Comparison of ENCODE assay signal across 19 cellular contexts in the genomic region with DNA sequence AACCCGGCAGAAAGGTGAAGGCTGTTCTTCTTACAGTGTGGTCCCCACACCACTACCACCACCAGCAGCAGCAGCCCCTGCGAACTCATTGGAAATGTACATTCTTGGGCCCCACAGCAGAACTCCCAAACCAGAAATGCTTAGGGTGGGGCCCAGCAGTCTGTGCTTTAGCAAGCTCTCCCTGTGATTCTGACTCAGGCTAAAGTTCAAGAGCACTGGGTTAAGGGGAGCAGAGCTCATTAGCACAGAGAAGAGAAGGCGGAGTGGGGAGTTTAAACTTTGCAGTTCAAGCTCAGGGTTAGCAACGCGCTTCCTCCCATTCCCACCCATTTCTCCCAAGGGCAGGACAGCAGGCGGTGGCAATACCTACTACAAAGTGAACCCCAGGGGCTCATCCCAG.
A peak's percentile ranks its signal among the peaks of the same experiment; 100 is the strongest.
DNase-seq lines count a peak whose midpoint lies in the region; ATAC-seq and TF ChIP-seq lines count a peak whose summit lies in the region.
"Had no signal": no experiment of that assay in that cellular context is flagged by ENCODE, and none has a peak within 500 bp of the region (broad histone marks: within the 10 kb centered on the region; RNA-seq: fewer than 3 reads in every experiment).

No MANE protein-coding gene starts in this region.

- no peaks in the 10 kb centered on the region for H3K9me3 ChIP-seq in esophagus (ENCODE audit: control insufficient read depth in 2 of 2, insufficient read depth in 1 of 2, low read depth in 1 of 2, low read length in 1 of 2)
- H3K9me3 ChIP-seq in left lung = no peaks in the 10 kb centered on the region
- H3K9me3 ChIP-seq in WERI-Rb-1 (ENCODE audit: severe bottlenecking) = no peaks in the 10 kb centered on the region
- H3K9me3 ChIP-seq: BE2C, Caco-2, HAP-1 had no signal

- TF ChIP-seq CTCF in GM23338 (conservative IDR thresholded peaks at IDR 0.05; ENCODE audit: low read depth in 2 of 2) (no peak), left lung (IDR thresholded peaks at IDR 0.05) (no peak), WERI-Rb-1 (IDR thresholded peaks at IDR 0.05; ENCODE audit: low read depth, low read length) (no peak)

- 56 to 68% methylated on average over 6 of the region's 6 CpGs for WGBS in esophagus, 2 donors

- peak overlapping the region; percentile 47; the same call in 1 of the 2 replicates for H2AFZ ChIP-seq in GM23338

- H3K36me3 ChIP-seq in GM23338 (ENCODE audit: insufficient read depth) = no peaks in the 10 kb centered on the region
- H3K36me3 ChIP-seq in esophagus (ENCODE audit: control insufficient read depth in 2 of 2, insufficient read depth in 2 of 2, low read length in 1 of 2) = no peaks in the 10 kb centered on the region
- H3K36me3 ChIP-seq in left lung = no peaks in the 10 kb centered on the region
- no peaks in the 10 kb centered on the region for H3K36me3 ChIP-seq in WERI-Rb-1
- H3K36me3 ChIP-seq: BE2C, HAP-1 had no signal

- H4K20me1 ChIP-seq in GM23338 (replicated peaks; ENCODE audit: insufficient read depth) = no peaks in the 10 kb centered on the region

- H3K4me1 ChIP-seq in GM23338 (ENCODE audit: insufficient read depth) = no peaks in the 10 kb centered on the region
- H3K4me1 ChIP-seq in esophagus (ENCODE audit: control insufficient read depth in 2 of 2, insufficient read depth in 2 of 2, low read length in 1 of 2) = peaks cover 0 to 2% of the 10 kb centered on the region in 2 donors
- H3K4me1 ChIP-seq in left lung = no peaks in the 10 kb centered on the region
- H3K4me1 ChIP-seq: BE2C, Caco-2, HAP-1 had no signal

- no peak for ATAC-seq in GM23338
- peak; percentile 73 for ATAC-seq in left lung
- peak; percentile 51 for ATAC-seq in sciatic nerve
- no peak for ATAC-seq in activated T-cell treated with anti-CD3 and anti-CD28 coated beads, Interleukin-2, amount 50 U/mL, for 4 hours
- no peak for ATAC-seq in HG03045 (IDR thresholded peaks at IDR 0.05; ENCODE audit: unreplicated experiment)
- ATAC-seq: K562 had no signal

- intact Hi-C loops in left lung (cut with DNase I) (no loop called here), sciatic nerve (cut with DNase I) (no loop called here)

- H3K27me3 Mint-ChIP-seq in GM23338 (ENCODE audit: insufficient read depth, low read depth, poor library complexity) = peaks cover 2% of the 10 kb centered on the region
- H3K27me3 Mint-ChIP-seq in activated T-cell treated with anti-CD3 and anti-CD28 coated beads, Interleukin-2, amount 50 U/mL, for 4 hours (ENCODE audit: low read depth) = peaks cover 12% of the 10 kb centered on the region
- H3K27me3 Mint-ChIP-seq: CD4-positive, CD25-positive, alpha-beta regulatory T cell had no signal

- H3K9me3 Mint-ChIP-seq in GM23338 = no peaks in the 10 kb centered on the region
- H3K9me3 Mint-ChIP-seq in activated T-cell treated with anti-CD3 and anti-CD28 coated beads, Interleukin-2, amount 50 U/mL, for 4 hours = no peaks in the 10 kb centered on the region

- no peak for DNase-seq in GM23338 (ENCODE audit: low spot score)
- no peak for DNase-seq in left lung
- no peak for DNase-seq in sciatic nerve (ENCODE audit: low spot score)
- DNase-seq in NCI-H1417 (lab: John Stamatoyannopoulos, UW) = no peak
- no peak for DNase-seq in activated T-cell treated with anti-CD3 and anti-CD28 coated beads, Interleukin-2, amount 50 U/mL, for 4 hours
- DNase-seq in WERI-Rb-1 = no peak
- DNase-seq: BE2C; Caco-2; CD4-positive, CD25-positive, alpha-beta regulatory T cell; NCI-H1092 treated with DMSO at 0.1 percent for 48 hours; NCI-H1694 treated with DMSO at 0.1 percent for 48 hours; NCI-H226; NCI-H524; NCI-H82; SHP77 had no signal

- no peaks in the 10 kb centered on the region for H3K36me3 Mint-ChIP-seq in GM23338 (ENCODE audit: low read depth)
- H3K36me3 Mint-ChIP-seq in activated T-cell treated with anti-CD3 and anti-CD28 coated beads, Interleukin-2, amount 50 U/mL, for 4 hours (ENCODE audit: insufficient read depth) = no peaks in the 10 kb centered on the region
- H3K36me3 Mint-ChIP-seq: CD4-positive, CD25-positive, alpha-beta regulatory T cell had no signal

- H3K4me3 Mint-ChIP-seq in GM23338 = no peak overlapping the region
- H3K4me3 Mint-ChIP-seq in activated T-cell treated with anti-CD3 and anti-CD28 coated beads, Interleukin-2, amount 50 U/mL, for 4 hours = no peak overlapping the region
- H3K4me3 Mint-ChIP-seq: CD4-positive, CD25-positive, alpha-beta regulatory T cell had no signal

- no peaks in the 10 kb centered on the region for H3K79me2 ChIP-seq in GM23338 (replicated peaks; ENCODE audit: insufficient read depth)

- H3K4me1 Mint-ChIP-seq in GM23338 = peaks cover 4% of the 10 kb centered on the region; the same call in 2 of the 3 replicates
- no peaks in the 10 kb centered on the region for H3K4me1 Mint-ChIP-seq in activated T-cell treated with anti-CD3 and anti-CD28 coated beads, Interleukin-2, amount 50 U/mL, for 4 hours (ENCODE audit: low read depth)
- H3K4me1 Mint-ChIP-seq: CD4-positive, CD25-positive, alpha-beta regulatory T cell had no signal

- no peaks in the 10 kb centered on the region for H3F3A ChIP-seq in GM23338 (replicated peaks; ENCODE audit: low read depth)

- H3K27me3 ChIP-seq in GM23338 (ENCODE audit: insufficient read depth) (no peaks in the 10 kb centered on the region), esophagus (ENCODE audit: control insufficient read depth in 1 of 2, insufficient read depth in 2 of 2, low read length in 2 of 2) (no peaks in the 10 kb centered on the region), left lung (no peaks in the 10 kb centered on the region), WERI-Rb-1 (ENCODE audit: insufficient read depth, low read depth, severe bottlenecking) (no peaks in the 10 kb centered on the region)
- H3K27me3 ChIP-seq: BE2C had no signal

- no peak overlapping the region for H3K4me2 ChIP-seq in GM23338

- no peak overlapping the region for H3K27ac Mint-ChIP-seq in GM23338

- H3K27ac ChIP-seq in GM23338 (ENCODE audit: low read depth) (no peak overlapping the region), esophagus (ENCODE audit: low read depth in 2 of 2, low read length in 1 of 2) (peak overlapping the region; percentile 76 to 88), left lung (peak overlapping the region in 1 of 2 donors; percentile 21), WERI-Rb-1 (no peak overlapping the region)

- H3K4me3 ChIP-seq in GM23338 (no peak overlapping the region), esophagus (ENCODE audit: low read depth in 1 of 2, low read length in 2 of 2) (no peak overlapping the region), left lung (no peak overlapping the region), WERI-Rb-1 (ENCODE audit: low read depth, low read length) (no peak overlapping the region)
- H3K4me3 ChIP-seq: HAP-1, K562 had no signal

- no peaks in the 10 kb centered on the region; the same call in 1 of the 2 replicates for H3K9me2 ChIP-seq in GM23338 (ENCODE audit: insufficient read depth)

TF ChIP-seq in GM23338, 12 proteins besides CTCF, POLR2A, EP300 and RAD21 (continues in another document):
- TF ChIP-seq EZH2phosphoT487 (IDR thresholded peaks at IDR 0.05; ENCODE audit: unreplicated experiment) = no peak
- no peak for TF ChIP-seq ZNF331 (CRISPR knock-in tag; IDR thresholded peaks at IDR 0.05; ENCODE audit: low read depth)
- TF ChIP-seq CREB1 (CRISPR knock-in tag; IDR thresholded peaks at IDR 0.05; ENCODE audit: low read depth) = no peak
- TF ChIP-seq EZH2 (IDR thresholded peaks at IDR 0.05; ENCODE audit: low read depth, unreplicated experiment) = no peak
- TF ChIP-seq, protein P1, sequence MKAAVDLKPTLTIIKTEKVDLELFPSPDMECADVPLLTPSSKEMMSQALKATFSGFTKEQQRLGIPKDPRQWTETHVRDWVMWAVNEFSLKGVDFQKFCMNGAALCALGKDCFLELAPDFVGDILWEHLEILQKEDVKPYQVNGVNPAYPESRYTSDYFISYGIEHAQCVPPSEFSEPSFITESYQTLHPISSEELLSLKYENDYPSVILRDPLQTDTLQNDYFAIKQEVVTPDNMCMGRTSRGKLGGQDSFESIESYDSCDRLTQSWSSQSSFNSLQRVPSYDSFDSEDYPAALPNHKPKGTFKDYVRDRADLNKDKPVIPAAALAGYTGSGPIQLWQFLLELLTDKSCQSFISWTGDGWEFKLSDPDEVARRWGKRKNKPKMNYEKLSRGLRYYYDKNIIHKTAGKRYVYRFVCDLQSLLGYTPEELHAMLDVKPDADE (IDR thresholded peaks at IDR 0.05) = no peak

Comparison
In these comparisons a context has a peak if more than half of its experiments do, and no peak if none do; other contexts are left out.
1. ATAC-seq: peak in left lung (single experiment) and sciatic nerve (single experiment); none in GM23338 (single experiment), activated T-cell treated with anti-CD3 and anti-CD28 coated beads, Interleukin-2, amount 50 U/mL, for 4 hours (0 of 2) and HG03045 (single experiment).
2. H3K27ac ChIP-seq: peak in esophagus (2 of 2); none in GM23338 (single experiment) and WERI-Rb-1 (single experiment).